ENCODE assay signal across 19 cellular contexts in the genomic region with DNA sequence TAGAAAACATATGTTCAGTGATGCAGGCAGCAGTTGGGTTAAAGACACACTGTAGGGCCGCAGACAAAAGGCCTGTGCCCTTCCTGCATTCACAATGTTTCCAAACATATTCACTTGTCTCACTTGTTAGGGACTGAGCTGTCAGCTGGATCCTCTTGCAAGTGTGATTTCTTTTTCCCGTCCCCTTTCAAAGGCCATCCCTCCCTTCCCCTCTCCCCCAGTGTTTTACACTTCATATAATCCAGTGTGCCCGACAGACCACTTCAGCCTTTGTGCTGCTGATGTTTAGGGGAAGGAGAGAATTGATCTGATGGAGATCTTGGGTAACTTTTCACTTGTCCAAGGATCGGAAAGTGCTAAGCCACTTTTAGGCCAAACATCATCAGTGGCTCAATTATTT.
A peak's percentile ranks its signal among the peaks of the same experiment; 100 is the strongest.
DNase-seq lines count a peak whose midpoint lies in the region; ATAC-seq and TF ChIP-seq lines count a peak whose summit lies in the region.
"Had no signal": no experiment of that assay in that cellular context is flagged by ENCODE, and none has a peak within 500 bp of the region (broad histone marks: within the 10 kb centered on the region; RNA-seq: fewer than 3 reads in every experiment).

No MANE protein-coding gene starts in this region.

- H3K9me3 ChIP-seq in cardiac muscle cell (ENCODE audit: low read depth) (no peaks in the 10 kb centered on the region), heart right ventricle (no peaks in the 10 kb centered on the region), ectodermal cell (ENCODE audit: control insufficient read depth, low read length) (no peaks in the 10 kb centered on the region), Caco-2 (no peaks in the 10 kb centered on the region)
- H3K9me3 ChIP-seq: BLaER1 treated with 17β-estradiol and CSF1 and Interleukin-3, amounts not matched to agents 10 nM and 100 nM had no signal

- no peaks in the 10 kb centered on the region for H3K27me3 ChIP-seq in cardiac muscle cell
- H3K27me3 ChIP-seq in heart right ventricle: no peaks in the 10 kb centered on the region
- no peaks in the 10 kb centered on the region for H3K27me3 ChIP-seq in ectodermal cell (ENCODE audit: control insufficient read depth, insufficient read depth, low read length, poor library complexity, severe bottlenecking)
- no peaks in the 10 kb centered on the region for H3K27me3 ChIP-seq in Caco-2 (replicated peaks; ENCODE audit: control insufficient read depth, insufficient read depth, low read length)
- H3K27me3 ChIP-seq: BLaER1 treated with 17β-estradiol and CSF1 and Interleukin-3, amounts not matched to agents 10 nM and 100 nM had no signal

- H3K27me3 Mint-ChIP-seq in nephron progenitor cell (ENCODE audit: low read depth, poor library complexity) (peaks cover 5% of the 10 kb centered on the region), Caco-2 (ENCODE audit: insufficient read depth, unreplicated experiment) (no peaks in the 10 kb centered on the region)
- H3K27me3 Mint-ChIP-seq: B cell had no signal

- H3K27ac ChIP-seq in cardiac muscle cell: peak overlapping the region; percentile 83
- H3K27ac ChIP-seq in heart right ventricle: no peak overlapping the region
- H3K27ac ChIP-seq in ectodermal cell (ENCODE audit: insufficient read depth, low read depth, low read length, poor library complexity, severe bottlenecking): peak overlapping the region; percentile 68
- H3K27ac ChIP-seq: BLaER1 treated with 17β-estradiol and CSF1 and Interleukin-3, amounts not matched to agents 10 nM and 100 nM had no signal

- H3K9me3 Mint-ChIP-seq in nephron progenitor cell: no peaks in the 10 kb centered on the region
- no peaks in the 10 kb centered on the region for H3K9me3 Mint-ChIP-seq in Caco-2 (ENCODE audit: unreplicated experiment)
- H3K9me3 Mint-ChIP-seq: CD8-positive, alpha-beta T cell; HFFc6 had no signal

- H3K4me3 ChIP-seq in cardiac muscle cell (no peak overlapping the region), heart right ventricle (no peak overlapping the region), ectodermal cell (ENCODE audit: insufficient read depth, low read depth, low read length) (no peak overlapping the region), Caco-2 (ENCODE audit: low read depth, low read length) (no peak overlapping the region)
- H3K4me3 ChIP-seq: BLaER1 treated with 17β-estradiol and CSF1 and Interleukin-3, amounts not matched to agents 10 nM and 100 nM; GM12878 had no signal

- no peak for TF ChIP-seq CTCF in cardiac muscle cell (IDR thresholded peaks at IDR 0.05; ENCODE audit: low read depth, low read length)
- TF ChIP-seq CTCF in heart right ventricle (IDR thresholded peaks at IDR 0.05): no peak
- no peak for TF ChIP-seq CTCF in nephron progenitor cell (IDR thresholded peaks at IDR 0.05)
- TF ChIP-seq CTCF in Caco-2 (IDR thresholded peaks at IDR 0.05; ENCODE audit: insufficient read depth in 1 of 2, low read depth in 1 of 2, low read length in 1 of 2, severe bottlenecking in 1 of 2, unreplicated experiment in 1 of 2): no peak

- peak in 1 of 2 donors; percentile 46 for DNase-seq in cardiac muscle cell (ENCODE audit: low read depth in 1 of 2, low spot score in 1 of 2)
- no peak for DNase-seq in heart right ventricle
- no peak for DNase-seq in nephron progenitor cell
- DNase-seq in activated gamma-delta T cell (lab: John Stamatoyannopoulos, UW): no peak
- DNase-seq in Caco-2: no peak
- DNase-seq in SW 1271 (lab: John Stamatoyannopoulos, UW): no peak
- DNase-seq: CD8-positive, alpha-beta T cell; DMS 273 treated with DMSO at 0.1 percent for 48 hours; DMS53; DND-41; EL; GOT3; H7; HFFc6 had no signal

- 76 to 88% methylated on average over 4 of the region's 4 CpGs for WGBS in heart right ventricle, 2 donors
- WGBS in ectodermal cell, 2 experiments: 33 to 45% methylated on average over 4 of the region's 4 CpGs

- CTCF ChIA-PET in Caco-2 (lab: Charles Lee): no interaction called here

- intact Hi-C loops in heart right ventricle (cut with DNase I) (no loop called here), Caco-2 (cut with micrococcal nuclease; ENCODE audit: unreplicated experiment) (no loop called here)

- H3K4me3 Mint-ChIP-seq in nephron progenitor cell: no peak overlapping the region
- no peak overlapping the region for H3K4me3 Mint-ChIP-seq in Caco-2 (ENCODE audit: unreplicated experiment)
- H3K4me3 Mint-ChIP-seq: B cell; CD8-positive, alpha-beta T cell; HFFc6 had no signal

- BruUV-seq in Caco-2 (replicated peaks; lab: Mats Ljungman, UMichigan): no TSS peak

- H3K36me3 Mint-ChIP-seq in nephron progenitor cell (ENCODE audit: low read depth) (no peaks in the 10 kb centered on the region), Caco-2 (ENCODE audit: insufficient read depth, unreplicated experiment) (no peaks in the 10 kb centered on the region)

- no peak for ATAC-seq in heart right ventricle
- ATAC-seq: CD8-positive, alpha-beta T cell; GM12878; HCT116 had no signal

- H3K4me1 ChIP-seq in cardiac muscle cell (ENCODE audit: low read depth) (peaks cover 71% of the 10 kb centered on the region), heart right ventricle (peaks cover 0 to 19% (median 0%) of the 10 kb centered on the region in 9 donors), ectodermal cell (ENCODE audit: control insufficient read depth, insufficient read depth, low read length) (peaks cover 64% of the 10 kb centered on the region), Caco-2 (peaks cover 35% of the 10 kb centered on the region)

- H3K4me1 Mint-ChIP-seq in nephron progenitor cell: peaks cover 51% of the 10 kb centered on the region
- H3K4me1 Mint-ChIP-seq in Caco-2 (ENCODE audit: low read depth, unreplicated experiment): peaks cover 41% of the 10 kb centered on the region
- H3K4me1 Mint-ChIP-seq: B cell had no signal

- no peaks in the 10 kb centered on the region for H3K36me3 ChIP-seq in cardiac muscle cell
- H3K36me3 ChIP-seq in heart right ventricle: no peaks in the 10 kb centered on the region
- no peaks in the 10 kb centered on the region for H3K36me3 ChIP-seq in ectodermal cell (ENCODE audit: control insufficient read depth, insufficient read depth, low read length)
- H3K36me3 ChIP-seq in Caco-2 (ENCODE audit: control insufficient read depth, insufficient read depth, low read length): no peaks in the 10 kb centered on the region

- peak overlapping the region; percentile 40 for H3K27ac Mint-ChIP-seq in nephron progenitor cell
- H3K27ac Mint-ChIP-seq in Caco-2 (ENCODE audit: unreplicated experiment): no peak overlapping the region
- H3K27ac Mint-ChIP-seq: B cell; CD8-positive, alpha-beta T cell; HFFc6 had no signal

- POLR2A ChIA-PET in Caco-2 (lab: Charles Lee): no interaction called here

Comparison
In these comparisons a context has a peak if more than half of its experiments do, and no peak if none do; other contexts are left out.
1. H3K27ac ChIP-seq: peak in cardiac muscle cell (single experiment) and ectodermal cell (single experiment); none in heart right ventricle (0 of 10).